Comparison of ENCODE assay signal across 24 cellular contexts in genomic region chr15:39021341-39021740, GRCh38.
DNase-seq lines count a peak whose midpoint lies in the region; ATAC-seq, FAIRE-seq and TF ChIP-seq lines count a peak whose summit lies in the region.
"Had no signal": no experiment of that assay in that cellular context is flagged by ENCODE, and none has a peak within 500 bp of the region (broad histone marks: within the 10 kb centered on the region; RNA-seq: fewer than 3 reads in every experiment).

No MANE protein-coding gene starts in this region.

- FAIRE-seq in endothelial cell of umbilical vein (lab: Jason Lieb, UNC), result peak; percentile 57
- FAIRE-seq: A549, D721Med, GM12891, GM18507, H54 had no signal

- H3K9me3 ChIP-seq in SK-N-SH (no peaks in the 10 kb centered on the region), endothelial cell of umbilical vein (replicated peaks; ENCODE audit: control insufficient read depth, insufficient read depth, low read length) (no peaks in the 10 kb centered on the region), parathyroid adenoma (ENCODE audit: control insufficient read depth, low read length) (no peaks in the 10 kb centered on the region), sigmoid colon (no peaks in the 10 kb centered on the region)
- H3K9me3 ChIP-seq: A549; BE2C; BLaER1 treated with 17β-estradiol and CSF1 and Interleukin-3, amounts not matched to agents 10 nM and 100 nM had no signal

- H3K4me1 ChIP-seq in SK-N-SH (ENCODE audit: control insufficient read depth in 1 of 2, insufficient read depth in 2 of 2, low read depth in 1 of 2, low read length in 1 of 2) (peaks cover 0 to 8% of the 10 kb centered on the region in 2 experiments; a peak in 2 of 4 replicates), endothelial cell of umbilical vein (ENCODE audit: control insufficient read depth, extremely low read depth, insufficient read depth, low read length) (peaks cover 4% of the 10 kb centered on the region), parathyroid adenoma (peaks cover 17% of the 10 kb centered on the region), sigmoid colon (no peaks in the 10 kb centered on the region), foreskin keratinocyte (no peaks in the 10 kb centered on the region)
- H3K4me1 ChIP-seq: A549, BE2C had no signal

- H3F3A ChIP-seq in SK-N-SH (replicated peaks; ENCODE audit: insufficient read depth), result no peaks in the 10 kb centered on the region

- H3K79me2 ChIP-seq in SK-N-SH (ENCODE audit: insufficient read depth) (no peaks in the 10 kb centered on the region), endothelial cell of umbilical vein (ENCODE audit: control insufficient read depth, insufficient read depth, low read length) (no peaks in the 10 kb centered on the region), parathyroid adenoma (no peaks in the 10 kb centered on the region)

- 68% methylated on average over 2 of the region's 2 CpGs for WGBS in SK-N-SH (ENCODE audit: low lambda C conversion rate)
- WGBS in sigmoid colon, 2 donors, result 73 to 86% methylated on average over 2 of the region's 2 CpGs

- no peak for TF ChIP-seq RAD21 in SK-N-SH (IDR thresholded peaks at IDR 0.05; ENCODE audit: low read length)

- H2AFZ ChIP-seq in SK-N-SH (ENCODE audit: low read depth) (no peak overlapping the region), endothelial cell of umbilical vein (ENCODE audit: low read depth, low read length) (no peak overlapping the region), parathyroid adenoma (no peak overlapping the region)
- H2AFZ ChIP-seq: GM23338 had no signal

- H3K27ac ChIP-seq in SK-N-SH (ENCODE audit: low read depth in 2 of 2, low read length in 1 of 2) (0 out of 4 replicates have a peak overlapping the region, but pooled peaks of 1 of the 2 experiments have one; percentile 8), endothelial cell of umbilical vein (ENCODE audit: insufficient read depth, low read depth, low read length) (no peak overlapping the region), parathyroid adenoma (no peak overlapping the region), sigmoid colon (no peak overlapping the region), foreskin keratinocyte (no peak overlapping the region)
- H3K27ac ChIP-seq: A549; BLaER1 treated with 17β-estradiol and CSF1 and Interleukin-3, amounts not matched to agents 10 nM and 100 nM had no signal

- H3K4me3 ChIP-seq in SK-N-SH (ENCODE audit: low read depth in 2 of 2, low read length in 1 of 2), result no peak overlapping the region
- no peak overlapping the region for H3K4me3 ChIP-seq in endothelial cell of umbilical vein (replicated peaks in 1 of 3; ENCODE audit: insufficient read depth in 1 of 3, low read depth in 1 of 3, low read length in 3 of 3)
- H3K4me3 ChIP-seq in parathyroid adenoma (ENCODE audit: low read depth, low read length), result no peak overlapping the region
- H3K4me3 ChIP-seq in sigmoid colon, result no peak overlapping the region
- H3K4me3 ChIP-seq: A549; BLaER1 treated with 17β-estradiol and CSF1 and Interleukin-3, amounts not matched to agents 10 nM and 100 nM; GM23338 had no signal

- TF ChIP-seq POLR2A in endothelial cell of umbilical vein (IDR thresholded peaks at IDR 0.05; ENCODE audit: low read depth, low read length) (no peak), sigmoid colon (IDR thresholded peaks at IDR 0.05) (no peak)

- TF ChIP-seq CTCF in SK-N-SH (IDR thresholded peaks at IDR 0.05), result no peak
- no peak for TF ChIP-seq CTCF in endothelial cell of umbilical vein (IDR thresholded peaks at IDR 0.05; ENCODE audit: extremely low read depth in 1 of 2, insufficient read depth in 1 of 2, low read depth in 1 of 2, low read length in 2 of 2)
- no peak for TF ChIP-seq CTCF in parathyroid adenoma (IDR thresholded peaks at IDR 0.05)
- no peak for TF ChIP-seq CTCF in sigmoid colon (IDR thresholded peaks at IDR 0.05)
- no peak for TF ChIP-seq CTCF in foreskin keratinocyte (conservative IDR thresholded peaks at IDR 0.05)

- H4K20me1 ChIP-seq in SK-N-SH (ENCODE audit: insufficient read depth) (no peaks in the 10 kb centered on the region), endothelial cell of umbilical vein (replicated peaks; ENCODE audit: control insufficient read depth, extremely low read depth, insufficient read depth, low read length) (no peaks in the 10 kb centered on the region)
- H4K20me1 ChIP-seq: BLaER1 treated with 17β-estradiol and CSF1 and Interleukin-3, amounts not matched to agents 10 nM and 100 nM had no signal

- H3K4me2 ChIP-seq in SK-N-SH, result no peak overlapping the region
- H3K4me2 ChIP-seq in endothelial cell of umbilical vein (ENCODE audit: insufficient read depth, low read length), result no peak overlapping the region
- H3K4me2 ChIP-seq in parathyroid adenoma (ENCODE audit: low read length), result peak overlapping the region; percentile 28
- H3K4me2 ChIP-seq: A549, GM23338 had no signal

- POLR2A ChIA-PET in SK-N-SH (lab: Yijun Ruan, JAX), result no interaction called here
- POLR2A ChIA-PET in endothelial cell of umbilical vein (lab: Charles Lee), result no interaction called here

- no peaks in the 10 kb centered on the region for H3K27me3 ChIP-seq in SK-N-SH (ENCODE audit: insufficient read depth)
- no peaks in the 10 kb centered on the region for H3K27me3 ChIP-seq in endothelial cell of umbilical vein (ENCODE audit: control insufficient read depth in 2 of 2, insufficient read depth in 2 of 2, low read length in 2 of 2)
- H3K27me3 ChIP-seq in parathyroid adenoma (ENCODE audit: control insufficient read depth, insufficient read depth, low read length), result no peaks in the 10 kb centered on the region
- no peaks in the 10 kb centered on the region for H3K27me3 ChIP-seq in sigmoid colon
- peaks cover 29% of the 10 kb centered on the region for H3K27me3 ChIP-seq in foreskin keratinocyte
- H3K27me3 ChIP-seq: BLaER1 treated with 17β-estradiol and CSF1 and Interleukin-3, amounts not matched to agents 10 nM and 100 nM had no signal

- CTCF ChIA-PET in SK-N-SH (lab: Yijun Ruan, JAX) (interaction anchor here (1.4 kb wide), 1 partner anchor 21 kb away, joined by 3 read pairs; no protein-coding TSS in a partner anchor), endothelial cell of umbilical vein (lab: Charles Lee) (interaction anchor here (1.4 kb wide), 1 partner anchor 254 kb away, joined by 3 read pairs; no protein-coding TSS in a partner anchor)

- H3K9me1 ChIP-seq in endothelial cell of umbilical vein (replicated peaks; ENCODE audit: control insufficient read depth, extremely low read depth, insufficient read depth, low read length), result no peaks in the 10 kb centered on the region

- DNase-seq in SK-N-SH (no peak), endothelial cell of umbilical vein (ENCODE audit: low read depth, low spot score) (no peak), sigmoid colon (no peak), foreskin keratinocyte (no peak), NCI-H2107 (lab: John Stamatoyannopoulos, UW) (no peak)
- DNase-seq: 8988T; ACHN; AML-193; BE2C; CD4-positive, alpha-beta T cell; CD8-positive, alpha-beta memory T cell; DMS 273 treated with DMSO at 0.1 percent for 48 hours; DMS79; GF-D8; HCEC 1CT had no signal

- H3K36me3 ChIP-seq in SK-N-SH (replicated peaks in 1 of 2; ENCODE audit: control insufficient read depth in 1 of 2, insufficient read depth in 2 of 2, low read length in 1 of 2) (no peaks in the 10 kb centered on the region), endothelial cell of umbilical vein (ENCODE audit: control insufficient read depth in 2 of 2, extremely low read depth in 1 of 2, insufficient read depth in 2 of 2, low read length in 2 of 2) (no peaks in the 10 kb centered on the region), parathyroid adenoma (ENCODE audit: control insufficient read depth, insufficient read depth, low read length) (no peaks in the 10 kb centered on the region), sigmoid colon (no peaks in the 10 kb centered on the region)
- H3K36me3 ChIP-seq: BE2C; BLaER1 treated with 17β-estradiol and CSF1 and Interleukin-3, amounts not matched to agents 10 nM and 100 nM had no signal

- TF ChIP-seq EP300 in SK-N-SH (IDR thresholded peaks at IDR 0.05; ENCODE audit: borderline replicate concordance in 1 of 2, low read depth in 1 of 2, low read length in 1 of 2) (no peak), sigmoid colon (IDR thresholded peaks at IDR 0.05) (no peak)

- dilution Hi-C loops in endothelial cell of umbilical vein (cut with MboI; ENCODE audit: extremely low pct_ligation_motif_present, low sequenced_read_pairs), result no loop called here

- no peak overlapping the region for H3K9ac ChIP-seq in SK-N-SH
- H3K9ac ChIP-seq in endothelial cell of umbilical vein (replicated peaks; ENCODE audit: extremely low read depth, insufficient read depth, low read length), result no peak overlapping the region
- H3K9ac ChIP-seq in parathyroid adenoma, result no peak overlapping the region
- H3K9ac ChIP-seq: BLaER1 treated with 17β-estradiol and CSF1 and Interleukin-3, amounts not matched to agents 10 nM and 100 nM had no signal

- no peaks in the 10 kb centered on the region for H3K9me2 ChIP-seq in SK-N-SH

- intact Hi-C loops in endothelial cell of umbilical vein (cut with micrococcal nuclease) (no loop called here), sigmoid colon (cut with DNase I) (no loop called here)

- ATAC-seq in SK-N-SH treated with all-trans-retinoic acid at 6 μM for 48 hours (no peak), foreskin keratinocyte (no peak)
- ATAC-seq: A549, GM23338 had no signal

- no TSS peak for BruUV-seq in endothelial cell of umbilical vein (replicated peaks; lab: Mats Ljungman, UMichigan)

TF ChIP-seq in SK-N-SH, 30 proteins besides CTCF, POLR2A, EP300 and RAD21:
- 0 out of 2 replicates have a peak, but pooled peaks have one; percentile 4 for TF ChIP-seq MXI1 (IDR thresholded peaks at IDR 0.05; ENCODE audit: low read depth, low read length)
- no peak for TF ChIP-seq TEAD4 (IDR thresholded peaks at IDR 0.05; ENCODE audit: borderline replicate concordance, insufficient read depth)
TF ChIP-seq in SK-N-SH: peak in this region for 1.

TF ChIP-seq in SK-N-SH treated with all-trans-retinoic acid at 6 μM for 48 hours, 23 proteins besides CTCF, POLR2A, EP300 and RAD21 (continues in another document):
- TF ChIP-seq SNAI2 (CRISPR knock-in tag; IDR thresholded peaks at IDR 0.05) (no peak), CSDC2 (CRISPR knock-in tag; IDR thresholded peaks at IDR 0.05) (no peak), ZFP30 (CRISPR knock-in tag; IDR thresholded peaks at IDR 0.05) (no peak)

TF ChIP-seq in endothelial cell of umbilical vein, 7 proteins besides CTCF, POLR2A, EP300 and RAD21 (continues in another document):
- TF ChIP-seq GATA2 (IDR thresholded peaks at IDR 0.05; ENCODE audit: insufficient read depth, insufficient read length, low read depth, low read length) (no peak), MYC (IDR thresholded peaks at IDR 0.05; ENCODE audit: low read depth, low read length) (no peak), EZH2 (IDR thresholded peaks at IDR 0.05; ENCODE audit: borderline replicate concordance, low read depth, low read length, severe bottlenecking) (no peak), JUN (IDR thresholded peaks at IDR 0.05; ENCODE audit: borderline replicate concordance, insufficient read depth, insufficient read length, low read depth) (no peak), FOS (IDR thresholded peaks at IDR 0.05; ENCODE audit: borderline replicate concordance, insufficient read depth, low read length) (no peak)
- TF ChIP-seq, protein P1, sequence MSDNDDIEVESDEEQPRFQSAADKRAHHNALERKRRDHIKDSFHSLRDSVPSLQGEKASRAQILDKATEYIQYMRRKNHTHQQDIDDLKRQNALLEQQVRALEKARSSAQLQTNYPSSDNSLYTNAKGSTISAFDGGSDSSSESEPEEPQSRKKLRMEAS (IDR thresholded peaks at IDR 0.05; ENCODE audit: insufficient read depth, insufficient read length), result no peak
